In the genomic region with DNA sequence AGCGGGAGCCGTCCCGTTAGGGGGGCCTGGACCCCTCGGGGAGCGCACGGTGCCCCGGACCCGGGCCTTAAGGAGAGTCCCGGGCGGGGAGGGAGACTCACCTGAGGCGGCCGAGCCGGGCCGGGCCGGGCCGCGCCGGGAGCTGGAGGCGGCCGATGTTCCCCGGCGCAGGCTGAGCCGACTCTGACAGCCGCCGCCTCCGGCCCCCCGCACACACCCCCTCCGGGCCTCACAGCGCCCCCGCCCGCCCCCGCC, we compare ENCODE assay signal across 8 cellular contexts. TPM values are rescaled to one million over a fixed set of nuclear protein-coding genes. Genes with fewer than 3 reads are reported as not detected.
DNase-seq lines count a peak whose midpoint lies in the region; ATAC-seq and TF ChIP-seq lines count a peak whose summit lies in the region.

A gene (minus strand): TSS at position 188 of the 255 bp plus-strand sequence. CDS start 1,656 bp downstream, outside the sequence.

- no peaks in the 10 kb centered on the region for H3K9me3 ChIP-seq in mucosa of rectum (ENCODE audit: control insufficient read depth in 2 of 2, low read length in 2 of 2)
- H3K9me3 ChIP-seq in aorta (ENCODE audit: control insufficient read depth, low read length): peaks cover 1% of the 10 kb centered on the region

- DNase-seq in Right ventricle myocardium superior: no peak
- no peak for DNase-seq in cardiac septum (ENCODE audit: low spot score)
- DNase-seq in aorta: no peak
- DNase-seq in foreskin keratinocyte: no peak
- DNase-seq in AML-193 (lab: John Stamatoyannopoulos, UW): no peak
- DNase-seq in globus pallidus (ENCODE audit: low spot score): no peak

- H3K27me3 ChIP-seq in mucosa of rectum (ENCODE audit: control insufficient read depth in 2 of 2, insufficient read depth in 2 of 2, low read length in 2 of 2) (peaks cover 7 to 10% of the 10 kb centered on the region in 2 donors), aorta (ENCODE audit: control insufficient read depth in 1 of 2, insufficient read depth in 2 of 2, low read length in 1 of 2) (no peaks in the 10 kb centered on the region), foreskin keratinocyte (peaks cover 47% of the 10 kb centered on the region)

- ATAC-seq in Right ventricle myocardium superior (ENCODE audit: poor library complexity): peak; percentile 13
- no peak for ATAC-seq in aorta (ENCODE audit: low FRiP score)
- no peak for ATAC-seq in foreskin keratinocyte

- H3K4me3 ChIP-seq in mucosa of rectum (ENCODE audit: low read length in 2 of 2) (peak within 1 kb of the TSS; percentile 64 to 65), aorta (ENCODE audit: low read length in 2 of 2) (peak within 1 kb of the TSS; percentile 12 to 15)

- peak within 1 kb of the TSS; percentile 68 for H3K4me3 Mint-ChIP-seq in dendritic cell treated with granulocyte-macrophage colony-stimulating factor and Interleukin-4, amounts not matched to agents 40 ng/mL and 50 ng/mL, for 4 days

- H3K27me3 Mint-ChIP-seq in dendritic cell treated with granulocyte-macrophage colony-stimulating factor and Interleukin-4, amounts not matched to agents 40 ng/mL and 50 ng/mL, for 4 days: peaks cover 86% of the 10 kb centered on the region

- H3K27ac Mint-ChIP-seq in dendritic cell treated with granulocyte-macrophage colony-stimulating factor and Interleukin-4, amounts not matched to agents 40 ng/mL and 50 ng/mL, for 4 days: peak within 1 kb of the TSS; percentile 33

- peak within 1 kb of the TSS; percentile 14 to 65 for H3K9ac ChIP-seq in mucosa of rectum (ENCODE audit: low read depth in 1 of 2, low read length in 2 of 2)

- no peak for TF ChIP-seq CTCF in foreskin keratinocyte (conservative IDR thresholded peaks at IDR 0.05)

- peak within 1 kb of the TSS; percentile 43 to 75 for H3K27ac ChIP-seq in mucosa of rectum (ENCODE audit: low read depth in 2 of 2, low read length in 2 of 2)
- no peak within 1 kb of the TSS for H3K27ac ChIP-seq in aorta (ENCODE audit: low read depth in 1 of 2, low read length in 2 of 2)
- H3K27ac ChIP-seq in foreskin keratinocyte: no peak within 1 kb of the TSS

- H3K4me1 ChIP-seq in mucosa of rectum (ENCODE audit: control insufficient read depth in 2 of 2, insufficient read depth in 2 of 2, low read length in 2 of 2) (peaks cover 24 to 30% of the 10 kb centered on the region in 2 donors), aorta (ENCODE audit: control insufficient read depth in 1 of 2, insufficient read depth in 2 of 2, low read length in 2 of 2) (no peaks in the 10 kb centered on the region), foreskin keratinocyte (peaks cover 8% of the 10 kb centered on the region)

- H3K36me3 Mint-ChIP-seq in dendritic cell treated with granulocyte-macrophage colony-stimulating factor and Interleukin-4, amounts not matched to agents 40 ng/mL and 50 ng/mL, for 4 days (ENCODE audit: low read depth): no peaks in the 10 kb centered on the region

- peaks cover 28% of the 10 kb centered on the region for H3K4me1 Mint-ChIP-seq in dendritic cell treated with granulocyte-macrophage colony-stimulating factor and Interleukin-4, amounts not matched to agents 40 ng/mL and 50 ng/mL, for 4 days (ENCODE audit: low read depth)

- 0 to 1% methylated on average over 11 to 32 of the region's 32 CpGs for WGBS in aorta, 2 donors

- no peaks in the 10 kb centered on the region for H3K36me3 ChIP-seq in mucosa of rectum (ENCODE audit: control insufficient read depth in 2 of 2, insufficient read depth in 2 of 2, low read length in 2 of 2)
- no peaks in the 10 kb centered on the region for H3K36me3 ChIP-seq in aorta (ENCODE audit: control insufficient read depth in 1 of 2, insufficient read depth in 2 of 2, low read length in 1 of 2)

- intact Hi-C loops in Right ventricle myocardium superior (cut with DNase I) (loop anchor here (10.0 kb wide), 1 partner anchor 239 kb away; no protein-coding TSS in a partner anchor), cardiac septum (cut with DNase I) (loop anchor here (5.0 to 10.0 kb wide), 2 partner anchors 182 to 269 kb away; a partner anchor contains a TSS), aorta (cut with DNase I) (loop anchor here (2.0 to 10.0 kb wide), 3 partner anchors 72 to 269 kb away; a partner anchor contains a TSS)
- intact Hi-C loops in dendritic cell treated with granulocyte-macrophage colony-stimulating factor and Interleukin-4, amounts not matched to agents 40 ng/mL and 50 ng/mL, for 4 days (cut with micrococcal nuclease): loop anchor here (1.0 to 5.0 kb wide), 2 partner anchors 72 to 164 kb away; a partner anchor contains a TSS

- no peaks in the 10 kb centered on the region for H3K9me3 Mint-ChIP-seq in dendritic cell treated with granulocyte-macrophage colony-stimulating factor and Interleukin-4, amounts not matched to agents 40 ng/mL and 50 ng/mL, for 4 days

RNA-seq across cellular contexts. Expression of the gene that starts here (rescaled TPM):
- total RNA-seq in Right ventricle myocardium superior (0.65 TPM), cardiac septum (2.1 TPM), aorta (1 to 10 TPM; 2.0 to 2.6 TPM), foreskin keratinocyte (0.10 and 0.11 TPM in 2 replicates)
- polyA plus RNA-seq in aorta (1 to 10 TPM; 1.0 to 1.1 TPM), foreskin keratinocyte (0.13 and 0.19 TPM in 2 replicates)

Comparison
In these comparisons a context has a peak if more than half of its experiments do, and no peak if none do; other contexts are left out.
1. Peak in ATAC-seq in Right ventricle myocardium superior; RNA of the gene not detected or under 1 TPM.
2. H3K27ac ChIP-seq: peak in mucosa of rectum (2 of 2); none in aorta (0 of 2) and foreskin keratinocyte (single experiment).